ENCODE assay signal across 8 cellular contexts in the genomic region with DNA sequence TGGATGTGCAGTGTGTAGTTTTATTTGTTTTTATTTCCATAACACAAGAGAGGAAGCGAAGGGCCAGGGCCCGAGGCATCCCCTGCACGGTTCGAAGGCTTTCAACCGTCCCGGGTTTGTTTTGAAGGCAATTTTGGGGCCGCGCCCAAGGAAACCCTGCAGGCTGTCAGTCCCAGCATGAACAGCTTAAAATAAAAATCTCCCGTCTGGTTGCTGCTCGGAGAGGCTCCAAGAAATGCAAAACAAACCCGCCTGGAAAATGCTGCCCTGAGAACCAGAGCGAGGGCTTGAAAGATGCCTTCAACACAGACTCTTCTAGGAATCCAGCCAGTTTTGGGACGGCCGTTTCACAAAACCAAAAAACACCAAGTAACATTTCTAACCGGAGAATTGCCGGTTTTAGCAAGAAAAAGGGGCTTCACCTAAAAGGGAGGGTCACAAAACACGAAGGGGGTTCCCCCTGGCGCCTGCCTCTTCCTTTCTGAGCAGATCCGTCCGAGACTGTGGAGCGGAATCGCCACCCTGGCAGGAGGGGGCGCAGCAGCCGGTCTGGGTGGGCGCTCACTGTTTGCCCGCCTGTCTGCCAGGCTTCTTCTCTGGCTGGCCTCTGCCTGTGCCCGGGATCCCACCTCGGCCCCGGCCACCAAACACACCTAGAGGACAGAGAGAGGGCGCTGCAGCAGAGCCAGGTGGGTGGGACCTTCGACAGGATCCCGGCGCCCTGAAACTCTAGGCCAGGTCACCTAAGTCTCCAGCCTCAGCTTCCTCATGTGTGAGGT. TPM values are rescaled to one million over a fixed set of nuclear protein-coding genes. Genes with fewer than 3 reads are reported as not detected.
DNase-seq lines count a peak whose midpoint lies in the region; ATAC-seq, FAIRE-seq and TF ChIP-seq lines count a peak whose summit lies in the region.

No MANE protein-coding gene starts in this region.

- peaks cover 32% of the 10 kb centered on the region for H3K36me3 Mint-ChIP-seq in activated B cell treated with CpG ODN at 0.5 μM for 24 hours (ENCODE audit: low read depth)

- CTCF ChIA-PET in activated B cell treated with CpG ODN at 0.5 μM for 24 hours (lab: Charles Lee) = interaction anchor here (0.6 to 4.4 kb wide), 7 partner anchors 9 to 84 kb away, joined by 3 to 37 read pairs (median 4); a partner anchor contains a TSS
- CTCF ChIA-PET in endothelial cell of umbilical vein (lab: Charles Lee) = interaction anchor here (0.7 to 1.4 kb wide), 4 partner anchors 14 to 99 kb away, joined by 3 to 5 read pairs (median 4); a partner anchor contains a TSS

- POLR2A ChIA-PET in activated B cell treated with CpG ODN at 0.5 μM for 24 hours (lab: Charles Lee) = interaction anchor here (0.5 to 3.2 kb wide), 12 partner anchors 9 to 203 kb away, joined by 3 to 176 read pairs (median 5); a partner anchor contains a TSS
- POLR2A ChIA-PET in endothelial cell of umbilical vein (lab: Charles Lee) = no interaction called here

- H4K20me1 ChIP-seq in endothelial cell of umbilical vein (replicated peaks; ENCODE audit: control insufficient read depth, extremely low read depth, insufficient read depth, low read length) = no peaks in the 10 kb centered on the region

- no peak for TF ChIP-seq POLR2A in endothelial cell of umbilical vein (IDR thresholded peaks at IDR 0.05; ENCODE audit: low read depth, low read length)

- H3K9me3 ChIP-seq in endothelial cell of umbilical vein (replicated peaks; ENCODE audit: control insufficient read depth, insufficient read depth, low read length) (no peaks in the 10 kb centered on the region), skeletal muscle tissue (ENCODE audit: control insufficient read depth in 3 of 3, low read length in 3 of 3) (no peaks in the 10 kb centered on the region), SJCRH30 (replicated peaks) (no peaks in the 10 kb centered on the region)

- H3K27ac ChIP-seq in endothelial cell of umbilical vein (ENCODE audit: insufficient read depth, low read depth, low read length) (no peak overlapping the region), skeletal muscle tissue (ENCODE audit: low read depth, low read length) (peak overlapping the region; percentile 99), SJCRH30 (no peak overlapping the region)

- dilution Hi-C loops in endothelial cell of umbilical vein (cut with MboI; ENCODE audit: extremely low pct_ligation_motif_present, low sequenced_read_pairs) = no loop called here

- H3K4me1 Mint-ChIP-seq in activated B cell treated with CpG ODN at 0.5 μM for 24 hours = peaks cover 50% of the 10 kb centered on the region

- peak overlapping the region; percentile 61 for H3K4me3 Mint-ChIP-seq in activated B cell treated with CpG ODN at 0.5 μM for 24 hours

- H3K79me2 ChIP-seq in endothelial cell of umbilical vein (ENCODE audit: control insufficient read depth, insufficient read depth, low read length) = no peaks in the 10 kb centered on the region

- H3K9me1 ChIP-seq in endothelial cell of umbilical vein (replicated peaks; ENCODE audit: control insufficient read depth, extremely low read depth, insufficient read depth, low read length) = no peaks in the 10 kb centered on the region

- no peaks in the 10 kb centered on the region for H3K9me3 Mint-ChIP-seq in activated B cell treated with CpG ODN at 0.5 μM for 24 hours

- BruUV-seq in endothelial cell of umbilical vein (replicated peaks; lab: Mats Ljungman, UMichigan) = TSS peak; percentile 38

- no peaks in the 10 kb centered on the region for H3K27me3 Mint-ChIP-seq in activated B cell treated with CpG ODN at 0.5 μM for 24 hours

- FAIRE-seq in G401.6 (lab: Jason Lieb, UNC) (peak; percentile 30), endothelial cell of umbilical vein (lab: Jason Lieb, UNC) (no peak)

- peak; percentile 4 for ATAC-seq in activated B cell treated with CpG ODN at 0.5 μM for 24 hours (ENCODE audit: low read depth)
- ATAC-seq in GM19452 (IDR thresholded peaks at IDR 0.05; ENCODE audit: unreplicated experiment) = no peak
- ATAC-seq in HG02623 (IDR thresholded peaks at IDR 0.05; ENCODE audit: unreplicated experiment) = no peak

- H3K27me3 ChIP-seq in endothelial cell of umbilical vein (ENCODE audit: control insufficient read depth in 2 of 2, insufficient read depth in 2 of 2, low read length in 2 of 2) = no peaks in the 10 kb centered on the region
- no peaks in the 10 kb centered on the region for H3K27me3 ChIP-seq in skeletal muscle tissue (ENCODE audit: control insufficient read depth in 3 of 3, insufficient read depth in 3 of 3, low read length in 3 of 3)
- H3K27me3 ChIP-seq in SJCRH30 = no peaks in the 10 kb centered on the region

- H2AFZ ChIP-seq in endothelial cell of umbilical vein (ENCODE audit: low read depth, low read length) = no peak overlapping the region

- H3K9ac ChIP-seq in endothelial cell of umbilical vein (replicated peaks; ENCODE audit: extremely low read depth, insufficient read depth, low read length) (no peak overlapping the region), skeletal muscle tissue (ENCODE audit: low read depth in 1 of 3, low read length in 3 of 3) (peak overlapping the region in 2 of 3 donors; percentile 56 to 79)

- DNase-seq in activated B cell treated with CpG ODN at 0.5 μM for 24 hours (no peak), endothelial cell of umbilical vein (ENCODE audit: low read depth, low spot score) (no peak), NCI-H774 (lab: John Stamatoyannopoulos, UW) (no peak), SJCRH30 (no peak)

- no peak for TF ChIP-seq CTCF in activated B cell treated with CpG ODN at 0.5 μM for 24 hours (IDR thresholded peaks at IDR 0.05)
- TF ChIP-seq CTCF in endothelial cell of umbilical vein (IDR thresholded peaks at IDR 0.05; ENCODE audit: extremely low read depth in 1 of 2, insufficient read depth in 1 of 2, low read depth in 1 of 2, low read length in 2 of 2) = no peak

- H3K27ac Mint-ChIP-seq in activated B cell treated with CpG ODN at 0.5 μM for 24 hours = peak overlapping the region; percentile 95

- intact Hi-C loops in activated B cell treated with CpG ODN at 0.5 μM for 24 hours (cut with micrococcal nuclease) = no loop called here
- intact Hi-C loops in endothelial cell of umbilical vein (cut with micrococcal nuclease) = no loop called here

- no peak overlapping the region for H3K4me3 ChIP-seq in endothelial cell of umbilical vein (replicated peaks in 1 of 3; ENCODE audit: insufficient read depth in 1 of 3, low read depth in 1 of 3, low read length in 3 of 3)
- no peak overlapping the region for H3K4me3 ChIP-seq in skeletal muscle tissue (ENCODE audit: low read length in 3 of 3)
- no peak overlapping the region for H3K4me3 ChIP-seq in SJCRH30

- H3K36me3 ChIP-seq in endothelial cell of umbilical vein (ENCODE audit: control insufficient read depth in 2 of 2, extremely low read depth in 1 of 2, insufficient read depth in 2 of 2, low read length in 2 of 2) (peaks cover 0 to 15% of the 10 kb centered on the region in 2 experiments), skeletal muscle tissue (ENCODE audit: control insufficient read depth in 3 of 3, insufficient read depth in 3 of 3, low read length in 3 of 3) (peaks cover 11 to 13% (median 12%) of the 10 kb centered on the region in 3 donors), SJCRH30 (peaks cover 14% of the 10 kb centered on the region; the same call in 1 of the 2 replicates)

- H3K4me1 ChIP-seq in endothelial cell of umbilical vein (ENCODE audit: control insufficient read depth, extremely low read depth, insufficient read depth, low read length) = peaks cover 21% of the 10 kb centered on the region
- peaks cover 29 to 64% (median 61%) of the 10 kb centered on the region in 3 donors for H3K4me1 ChIP-seq in skeletal muscle tissue (ENCODE audit: control insufficient read depth in 3 of 3, insufficient read depth in 3 of 3, low read length in 3 of 3)
- peaks cover 17% of the 10 kb centered on the region for H3K4me1 ChIP-seq in SJCRH30

- H3K4me2 ChIP-seq in endothelial cell of umbilical vein (ENCODE audit: insufficient read depth, low read length) = no peak overlapping the region

RNA-seq across cellular contexts. Expression of a gene that starts 15.8 kb away (rescaled TPM):
- total RNA-seq in activated B cell treated with CpG ODN at 0.5 μM for 24 hours (59.2 and 70.3 TPM in 2 replicates), endothelial cell of umbilical vein (103 and 118 TPM in 2 replicates), skeletal muscle tissue (119 TPM)
- 105 and 119 TPM in 2 replicates for polyA plus RNA-seq in endothelial cell of umbilical vein
- polyA plus RNA-seq in endothelial cell of umbilical vein (2011; cell fraction: cytosol; rRNA removed) = 78.6 and 101 TPM in 2 replicates
- polyA plus RNA-seq in endothelial cell of umbilical vein (2011; cell fraction: nucleus; rRNA removed) = 33.1 and 38.8 TPM in 2 replicates
- 75.9 and 93.7 TPM in 2 replicates for polyA plus RNA-seq in endothelial cell of umbilical vein (2012)
- polyA minus RNA-seq in endothelial cell of umbilical vein = 32.9 and 37.8 TPM in 2 replicates
- 84.7 TPM for polyA minus RNA-seq in endothelial cell of umbilical vein (2011; cell fraction: cytosol; rRNA and poly(A)+ RNA removed)
- polyA minus RNA-seq in endothelial cell of umbilical vein (2011; cell fraction: nucleus; rRNA and poly(A)+ RNA removed) = 5.8 and 7.3 TPM in 2 replicates
- 378 and 427 TPM in 2 replicates for total RNA-seq in SJCRH30 (2014; rRNA removed; shearing (Covaris generic))

RNA-seq across cellular contexts. Expression of a gene that starts 25.7 kb away (rescaled TPM):
- total RNA-seq in activated B cell treated with CpG ODN at 0.5 μM for 24 hours (206 and 225 TPM in 2 replicates), endothelial cell of umbilical vein (130 and 137 TPM in 2 replicates), skeletal muscle tissue (111 TPM)
- polyA plus RNA-seq in endothelial cell of umbilical vein = 91.4 and 134 TPM in 2 replicates
- polyA plus RNA-seq in endothelial cell of umbilical vein (2011; cell fraction: cytosol; rRNA removed) = 58.3 and 136 TPM in 2 replicates
- polyA plus RNA-seq in endothelial cell of umbilical vein (2011; cell fraction: nucleus; rRNA removed) = 50.7 and 62.6 TPM in 2 replicates
- 30.6 and 63.7 TPM in 2 replicates for polyA plus RNA-seq in endothelial cell of umbilical vein (2012)
- polyA minus RNA-seq in endothelial cell of umbilical vein = 77.5 and 83.7 TPM in 2 replicates
- polyA minus RNA-seq in endothelial cell of umbilical vein (2011; cell fraction: cytosol; rRNA and poly(A)+ RNA removed) = 217 TPM
- 49.7 and 109 TPM in 2 replicates for polyA minus RNA-seq in endothelial cell of umbilical vein (2011; cell fraction: nucleus; rRNA and poly(A)+ RNA removed)
- total RNA-seq in SJCRH30 (2014; rRNA removed; shearing (Covaris generic)) = 70.1 and 94.9 TPM in 2 replicates

RNA-seq across cellular contexts. Expression of a gene that starts 32.8 kb away (rescaled TPM):
- total RNA-seq in activated B cell treated with CpG ODN at 0.5 μM for 24 hours (15.6 and 17.8 TPM in 2 replicates), endothelial cell of umbilical vein (2.2 and 3.0 TPM in 2 replicates), skeletal muscle tissue (0.52 TPM)
- polyA plus RNA-seq in endothelial cell of umbilical vein = 1.5 and 2.1 TPM in 2 replicates
- polyA plus RNA-seq in endothelial cell of umbilical vein (2011; cell fraction: cytosol; rRNA removed) = 0.31 and 0.68 TPM in 2 replicates
- 5.8 and 9.5 TPM in 2 replicates for polyA plus RNA-seq in endothelial cell of umbilical vein (2011; cell fraction: nucleus; rRNA removed)
- polyA plus RNA-seq in endothelial cell of umbilical vein (2012) = 0.27 and 0.31 TPM in 2 replicates
- polyA minus RNA-seq in endothelial cell of umbilical vein = 2.5 and 3.3 TPM in 2 replicates
- 0.20 TPM for polyA minus RNA-seq in endothelial cell of umbilical vein (2011; cell fraction: cytosol; rRNA and poly(A)+ RNA removed)
- polyA minus RNA-seq in endothelial cell of umbilical vein (2011; cell fraction: nucleus; rRNA and poly(A)+ RNA removed) = 4.6 and 5.6 TPM in 2 replicates
- total RNA-seq in SJCRH30 (2014; rRNA removed; shearing (Covaris generic)) = 0.03 and 0.06 TPM in 2 replicates

RNA-seq across cellular contexts. Expression of a gene that starts 33.3 kb away (rescaled TPM):
- total RNA-seq in activated B cell treated with CpG ODN at 0.5 μM for 24 hours = 5.6 and 6.9 TPM in 2 replicates
- total RNA-seq in endothelial cell of umbilical vein = 27.2 and 30.5 TPM in 2 replicates
- polyA plus RNA-seq in endothelial cell of umbilical vein = 9.9 and 13.2 TPM in 2 replicates
- 9.3 and 10.7 TPM in 2 replicates for polyA plus RNA-seq in endothelial cell of umbilical vein (2011; cell fraction: cytosol; rRNA removed)
- polyA plus RNA-seq in endothelial cell of umbilical vein (2011; cell fraction: nucleus; rRNA removed) = 19.9 and 23.0 TPM in 2 replicates
- polyA plus RNA-seq in endothelial cell of umbilical vein (2012) = 9.4 and 9.8 TPM in 2 replicates
- polyA minus RNA-seq in endothelial cell of umbilical vein = 37.1 and 47.2 TPM in 2 replicates
- 5.9 TPM for polyA minus RNA-seq in endothelial cell of umbilical vein (2011; cell fraction: cytosol; rRNA and poly(A)+ RNA removed)
- 8.6 TPM in 2 replicates for polyA minus RNA-seq in endothelial cell of umbilical vein (2011; cell fraction: nucleus; rRNA and poly(A)+ RNA removed)
- total RNA-seq in skeletal muscle tissue = 10.4 TPM
- 8.7 and 11.7 TPM in 2 replicates for total RNA-seq in SJCRH30 (2014; rRNA removed; shearing (Covaris generic))
